Comparison of ENCODE assay signal across 16 cellular contexts in genomic region chr11:76620471-76620870, GRCh38. TPM values are rescaled to one million over a fixed set of nuclear protein-coding genes. Genes with fewer than 3 reads are reported as not detected.
DNase-seq lines count a peak whose midpoint lies in the region; ATAC-seq, FAIRE-seq and TF ChIP-seq lines count a peak whose summit lies in the region.
"Had no signal": no experiment of that assay in that cellular context is flagged by ENCODE, and none has a peak within 500 bp of the region (broad histone marks: within the 10 kb centered on the region; RNA-seq: fewer than 3 reads in every experiment).

No MANE protein-coding gene starts in this region.

- DNase-seq in MCF 10A (ENCODE audit: unreplicated experiment) (peak; percentile 38), breast epithelium (ENCODE audit: low spot score in 2 of 2) (no peak), amniotic epithelial cell (ENCODE audit: low read depth) (peak; percentile 73), fibroblast of the conjunctiva (ENCODE audit: low read depth) (peak; percentile 83), pancreas (no peak)
- no peak for DNase-seq in central memory CD4-positive, alpha-beta T cell
- DNase-seq in activated CD4-positive, alpha-beta T cell treated with anti-CD3 and anti-CD28 coated beads for 48 hours = no peak
- DNase-seq: 8988T, colonic mucosa, mesendoderm, OCI-M1, sigmoid colon had no signal

- H3K27ac ChIP-seq in breast epithelium = no peak overlapping the region
- H3K27ac ChIP-seq in pancreas = no peak overlapping the region
- H3K27ac ChIP-seq: colonic mucosa, sigmoid colon had no signal

- BruUV-seq in MCF 10A (replicated peaks; lab: Mats Ljungman, UMichigan) = no TSS peak

- no peak overlapping the region for H3K4me3 ChIP-seq in breast epithelium
- H3K4me3 ChIP-seq in pancreas = no peak overlapping the region
- H3K4me3 ChIP-seq: colonic mucosa, HAP-1, sigmoid colon had no signal

- CTCF ChIA-PET in MCF 10A (lab: Yijun Ruan, JAX) = no interaction called here

- H3K4me1 Mint-ChIP-seq in MCF 10A (ENCODE audit: insufficient read depth, unreplicated experiment) = peaks cover 19% of the 10 kb centered on the region
- H3K4me1 Mint-ChIP-seq: activated naive CD4-positive, alpha-beta T cell treated with anti-CD3 and anti-CD28 coated beads, Interleukin-2, amount 50 U/mL, for 24 hours had no signal

- H3K36me3 Mint-ChIP-seq in MCF 10A (ENCODE audit: insufficient read depth, unreplicated experiment) = no peaks in the 10 kb centered on the region

- 97 to 100% methylated on average over 1 of the region's 1 CpG for WGBS in pancreas, 2 donors

- TF ChIP-seq POLR2A in breast epithelium (IDR thresholded peaks at IDR 0.05) = no peak

- H3K9me3 ChIP-seq in breast epithelium = peaks cover 0 to 5% of the 10 kb centered on the region in 2 donors
- no peaks in the 10 kb centered on the region for H3K9me3 ChIP-seq in pancreas
- H3K9me3 ChIP-seq: colonic mucosa, sigmoid colon had no signal

- no peak for FAIRE-seq in pancreas (lab: Jason Lieb, UNC)

- H3K27ac Mint-ChIP-seq in MCF 10A (ENCODE audit: low read depth, unreplicated experiment) = no peak overlapping the region
- H3K27ac Mint-ChIP-seq: activated naive CD4-positive, alpha-beta T cell treated with anti-CD3 and anti-CD28 coated beads, Interleukin-2, amount 50 U/mL, for 24 hours; stimulated activated naive CD8-positive, alpha-beta T cell treated with anti-CD3 and anti-CD28 coated beads, Interleukin-15, Interleukin-2, amounts not matched to agents 100 ng/mL and 50 ng/mL, for 24 hours had no signal

- no peak overlapping the region for H3K4me3 Mint-ChIP-seq in MCF 10A (ENCODE audit: unreplicated experiment)
- H3K4me3 Mint-ChIP-seq: activated naive CD4-positive, alpha-beta T cell treated with anti-CD3 and anti-CD28 coated beads, Interleukin-2, amount 50 U/mL, for 24 hours; stimulated activated naive CD8-positive, alpha-beta T cell treated with anti-CD3 and anti-CD28 coated beads, Interleukin-15, Interleukin-2, amounts not matched to agents 100 ng/mL and 50 ng/mL, for 24 hours had no signal

- H3K4me1 ChIP-seq in breast epithelium (peaks cover 0 to 4% of the 10 kb centered on the region in 2 donors), pancreas (no peaks in the 10 kb centered on the region)
- H3K4me1 ChIP-seq: colonic mucosa, HAP-1 had no signal

- ATAC-seq in GM21515 (IDR thresholded peaks at IDR 0.05; ENCODE audit: unreplicated experiment) = no peak
- ATAC-seq in pancreas = no peak

- no peak for TF ChIP-seq CTCF in MCF 10A (IDR thresholded peaks at IDR 0.05; ENCODE audit: unreplicated experiment)
- TF ChIP-seq CTCF in breast epithelium (IDR thresholded peaks at IDR 0.05) = no peak
- no peak for TF ChIP-seq CTCF in pancreas (IDR thresholded peaks at IDR 0.05)

- no peaks in the 10 kb centered on the region for H3K27me3 ChIP-seq in breast epithelium
- H3K27me3 ChIP-seq in pancreas = no peaks in the 10 kb centered on the region
- H3K27me3 ChIP-seq: colonic mucosa, sigmoid colon had no signal

- no peaks in the 10 kb centered on the region for H3K36me3 ChIP-seq in breast epithelium
- no peaks in the 10 kb centered on the region for H3K36me3 ChIP-seq in pancreas
- H3K36me3 ChIP-seq: colonic mucosa, HAP-1, sigmoid colon had no signal

- POLR2A ChIA-PET in MCF 10A (lab: Yijun Ruan, JAX) = no interaction called here

- peaks cover 5% of the 10 kb centered on the region for H3K9me3 Mint-ChIP-seq in MCF 10A (ENCODE audit: unreplicated experiment)

- H3K27me3 Mint-ChIP-seq in MCF 10A (ENCODE audit: insufficient read depth, unreplicated experiment) = no peaks in the 10 kb centered on the region

- intact Hi-C loops in MCF 10A (cut with micrococcal nuclease) = no loop called here
- intact Hi-C loops in breast epithelium (cut with DNase I; ENCODE audit: low total_unique reads) = no loop called here
- intact Hi-C loops in pancreas (cut with DNase I) = no loop called here

RNA-seq across cellular contexts. Expression of gene LRRC32, which starts 50.1 kb away (rescaled TPM):
- total RNA-seq in MCF 10A (2022) (not detected in 2 replicates), breast epithelium (10 to 100 TPM in 2 of 3 donors, 1 to 10 TPM in 1; 7.5 to 56.0 (median 42.6) TPM), pancreas (10 to 100 TPM in 2 of 6 donors, 1 to 10 TPM in 4; 5.7 to 26.0 (median 8.9) TPM)
- polyA plus RNA-seq in pancreas = 10 to 100 TPM; 27.3 to 43.0 TPM

Comparison
In these comparisons a context has a peak if more than half of its experiments do, and no peak if none do; other contexts are left out.
1. DNase-seq: peak in MCF 10A (single experiment), amniotic epithelial cell (single experiment) and fibroblast of the conjunctiva (single experiment); none in breast epithelium (0 of 2), pancreas (0 of 6), central memory CD4-positive, alpha-beta T cell (single experiment) and activated CD4-positive, alpha-beta T cell treated with anti-CD3 and anti-CD28 coated beads for 48 hours (single experiment).